8 cellular contexts compared by ENCODE assay signal in genomic region chr3:184812845-184813157, GRCh38. TPM values are rescaled to one million over a fixed set of nuclear protein-coding genes. Genes with fewer than 3 reads are reported as not detected.
A peak's percentile ranks its signal among the peaks of the same experiment; 100 is the strongest.
DNase-seq lines count a peak whose midpoint lies in the region; ATAC-seq and TF ChIP-seq lines count a peak whose summit lies in the region.

No MANE protein-coding gene starts in this region.

- peak overlapping the region; percentile 96 for H3K4me3 Mint-ChIP-seq in T-helper 17 cell

- H3K27me3 ChIP-seq in left ventricle myocardium inferior (ENCODE audit: low read depth) (no peaks in the 10 kb centered on the region), skeletal muscle tissue (ENCODE audit: control insufficient read depth in 3 of 3, insufficient read depth in 3 of 3, low read length in 3 of 3) (no peaks in the 10 kb centered on the region)

- intact Hi-C loops in left ventricle myocardium inferior (cut with micrococcal nuclease), result no loop called here

- no peak for TF ChIP-seq CTCF in left ventricle myocardium inferior (IDR thresholded peaks at IDR 0.05; ENCODE audit: borderline replicate concordance)

- H3K36me3 Mint-ChIP-seq in T-helper 17 cell (ENCODE audit: low read depth), result peaks cover 7% of the 10 kb centered on the region

- DNase-seq in T-helper 17 cell (no peak), left ventricle myocardium inferior (no peak), CD1c-positive myeloid dendritic cell (ENCODE audit: extremely low spot score) (no peak), NCI-H146 (lab: John Stamatoyannopoulos, UW) (no peak)

- no peaks in the 10 kb centered on the region for H3K36me3 ChIP-seq in left ventricle myocardium inferior
- no peaks in the 10 kb centered on the region for H3K36me3 ChIP-seq in skeletal muscle tissue (ENCODE audit: control insufficient read depth in 3 of 3, insufficient read depth in 3 of 3, low read length in 3 of 3)

- H3K9ac ChIP-seq in skeletal muscle tissue (ENCODE audit: low read depth in 1 of 3, low read length in 3 of 3), result peak overlapping the region; percentile 87 to 93 (median 87)

- H3K4me1 Mint-ChIP-seq in T-helper 17 cell, result peaks cover 39% of the 10 kb centered on the region

- H3K4me1 ChIP-seq in left ventricle myocardium inferior (peaks cover 61% of the 10 kb centered on the region), skeletal muscle tissue (ENCODE audit: control insufficient read depth in 3 of 3, insufficient read depth in 3 of 3, low read length in 3 of 3) (peaks cover 26 to 48% (median 33%) of the 10 kb centered on the region in 3 donors)

- H3K4me3 ChIP-seq in left ventricle myocardium inferior (peak overlapping the region; percentile 81), skeletal muscle tissue (ENCODE audit: low read length in 3 of 3) (peak overlapping the region; percentile 90 to 98 (median 91))

- H3K27ac Mint-ChIP-seq in T-helper 17 cell, result peak overlapping the region; percentile 90

- no peaks in the 10 kb centered on the region for H3K9me3 ChIP-seq in T-helper 17 cell (ENCODE audit: control insufficient read depth, low read length, poor library complexity, severe bottlenecking)
- no peaks in the 10 kb centered on the region for H3K9me3 ChIP-seq in left ventricle myocardium inferior (replicated peaks)
- no peaks in the 10 kb centered on the region for H3K9me3 ChIP-seq in skeletal muscle tissue (ENCODE audit: control insufficient read depth in 3 of 3, low read length in 3 of 3)

- ATAC-seq in GM21619 (IDR thresholded peaks at IDR 0.05; ENCODE audit: unreplicated experiment), result peak; percentile 3
- ATAC-seq in T-helper 17 cell, result no peak
- no peak for ATAC-seq in HG02885 (IDR thresholded peaks at IDR 0.05; ENCODE audit: poor library complexity, unreplicated experiment)
- ATAC-seq in GM18519 (IDR thresholded peaks at IDR 0.05; ENCODE audit: low FRiP score, unreplicated experiment), result no peak

- H3K27me3 Mint-ChIP-seq in T-helper 17 cell, result peaks cover 4% of the 10 kb centered on the region

- H3K27ac ChIP-seq in left ventricle myocardium inferior (replicated peaks), result peak overlapping the region; percentile 83
- peak overlapping the region; percentile 89 for H3K27ac ChIP-seq in skeletal muscle tissue (ENCODE audit: low read depth, low read length)

RNA-seq across cellular contexts. Expression of gene VPS8, which starts 0.8 kb away (rescaled TPM):
- total RNA-seq in T-helper 17 cell (10 to 100 TPM; 69.5 to 77.5 TPM), left ventricle myocardium inferior (83.9 TPM), skeletal muscle tissue (316 TPM)
